8 cellular contexts compared by ENCODE assay signal in the genomic region with DNA sequence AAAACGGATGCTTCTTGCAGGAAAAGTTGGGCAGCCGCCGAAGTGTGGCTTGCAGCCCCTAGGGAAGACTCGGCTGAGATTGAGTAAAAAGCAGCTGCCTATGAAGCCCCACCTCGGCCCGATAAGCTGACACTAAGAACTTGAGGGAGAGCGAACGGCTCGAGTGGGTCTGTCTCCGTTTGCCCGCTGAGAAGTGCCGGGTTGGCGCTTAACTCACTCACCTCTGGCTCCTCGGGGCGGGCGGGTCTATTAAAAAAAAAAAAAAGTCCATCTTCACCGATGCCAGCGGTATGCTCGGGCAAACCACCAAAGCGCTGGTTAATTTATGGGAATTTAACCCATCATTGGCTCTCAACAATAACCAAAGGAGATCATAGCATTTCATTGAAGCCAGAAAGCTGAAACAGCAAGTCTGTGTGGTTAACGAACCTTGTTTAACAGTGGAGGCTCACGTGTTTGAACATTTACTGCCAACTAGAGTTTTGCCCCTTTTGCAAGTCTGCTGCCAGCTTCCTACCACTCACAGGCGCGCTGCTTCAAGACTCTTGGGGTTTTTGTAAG. TPM values are rescaled to one million over a fixed set of nuclear protein-coding genes. Genes with fewer than 3 reads are reported as not detected.
DNase-seq lines count a peak whose midpoint lies in the region; ATAC-seq and TF ChIP-seq lines count a peak whose summit lies in the region.

No MANE protein-coding gene starts in this region.

- TF ChIP-seq EP300 in ovary (IDR thresholded peaks at IDR 0.05): no peak

- 0 to 1% (median 1%) methylated on average over 23 to 24 of the region's 24 CpGs for WGBS in ovary, 3 donors

- no peak for TF ChIP-seq CTCF in AG04450 (IDR thresholded peaks at IDR 0.05; ENCODE audit: low read depth, low read length)
- TF ChIP-seq CTCF in Peyer's patch (IDR thresholded peaks at IDR 0.05): no peak
- no peak for TF ChIP-seq CTCF in ovary (IDR thresholded peaks at IDR 0.05)

- H3K36me3 Mint-ChIP-seq in activated naive CD4-positive, alpha-beta T cell treated with anti-CD3 and anti-CD28 coated beads, Interleukin-2, amount 10 ng/mL, durations not matched to agents 7 days and 5 days: peaks cover 4% of the 10 kb centered on the region

- H3K27me3 Mint-ChIP-seq in activated naive CD4-positive, alpha-beta T cell treated with anti-CD3 and anti-CD28 coated beads, Interleukin-2, amount 10 ng/mL, durations not matched to agents 7 days and 5 days: peaks cover 4% of the 10 kb centered on the region

- H3K27ac ChIP-seq in AG04450 (ENCODE audit: low read depth, low read length) (peak overlapping the region; percentile 49), Peyer's patch (peak overlapping the region; percentile 96 to 98 (median 97)), ovary (peak overlapping the region in 1 of 2 donors; percentile 72)

- peaks cover 48% of the 10 kb centered on the region for H3K4me1 Mint-ChIP-seq in activated naive CD4-positive, alpha-beta T cell treated with anti-CD3 and anti-CD28 coated beads, Interleukin-2, amount 10 ng/mL, durations not matched to agents 7 days and 5 days

- CTCF ChIA-PET in AG04450 (lab: Charles Lee): interaction anchor here (0.6 to 4.4 kb wide), 4 partner anchors 25 to 99 kb away, joined by 3 to 26 read pairs (median 4); no protein-coding TSS in a partner anchor
- CTCF ChIA-PET in activated naive CD4-positive, alpha-beta T cell treated with anti-CD3 and anti-CD28 coated beads, Interleukin-2, amount 10 ng/mL, durations not matched to agents 7 days and 5 days (lab: Charles Lee): interaction anchor here (1.3 to 2.0 kb wide), 3 partner anchors 22 to 98 kb away, joined by 3 to 9 read pairs (median 7); no protein-coding TSS in a partner anchor

- no peaks in the 10 kb centered on the region for H3K9me3 ChIP-seq in AG04450 (ENCODE audit: control insufficient read depth, insufficient read depth, low read length)
- H3K9me3 ChIP-seq in Peyer's patch: no peaks in the 10 kb centered on the region
- H3K9me3 ChIP-seq in ovary: no peaks in the 10 kb centered on the region

- POLR2A ChIA-PET in AG04450 (lab: Yijun Ruan, JAX): interaction anchor here (0.6 to 1.8 kb wide), 8 partner anchors 8 to 100 kb away, joined by 3 to 12 read pairs (median 4); no protein-coding TSS in a partner anchor

- peak overlapping the region; percentile 82 for H3K4me3 Mint-ChIP-seq in activated naive CD4-positive, alpha-beta T cell treated with anti-CD3 and anti-CD28 coated beads, Interleukin-2, amount 10 ng/mL, durations not matched to agents 7 days and 5 days

- no peaks in the 10 kb centered on the region for H3K9me3 Mint-ChIP-seq in activated naive CD4-positive, alpha-beta T cell treated with anti-CD3 and anti-CD28 coated beads, Interleukin-2, amount 10 ng/mL, durations not matched to agents 7 days and 5 days

- H3K27ac Mint-ChIP-seq in activated naive CD4-positive, alpha-beta T cell treated with anti-CD3 and anti-CD28 coated beads, Interleukin-2, amount 10 ng/mL, durations not matched to agents 7 days and 5 days: peak overlapping the region; percentile 86

- intact Hi-C loops in Right ventricle myocardium superior (cut with DNase I) (no loop called here), ovary (cut with DNase I) (loop anchor here in 1 of 4 donors (2.0 kb wide), 1 partner anchor 15 kb away; no protein-coding TSS in a partner anchor)

- peak; percentile 5 for ATAC-seq in GM21576 (IDR thresholded peaks at IDR 0.05; ENCODE audit: unreplicated experiment)
- peak; percentile 47 for ATAC-seq in Right ventricle myocardium superior (ENCODE audit: poor library complexity)
- no peak for ATAC-seq in HG03432 (IDR thresholded peaks at IDR 0.05; ENCODE audit: unreplicated experiment)
- ATAC-seq in GM19035 (IDR thresholded peaks at IDR 0.05; ENCODE audit: unreplicated experiment): no peak

- peaks cover 0 to 25% (median 6%) of the 10 kb centered on the region in 4 donors for H3K4me1 ChIP-seq in Peyer's patch
- H3K4me1 ChIP-seq in ovary (ENCODE audit: insufficient read depth): peaks cover 8% of the 10 kb centered on the region

- H3K27me3 ChIP-seq in AG04450 (ENCODE audit: control insufficient read depth, insufficient read depth, low read length): no peaks in the 10 kb centered on the region
- H3K27me3 ChIP-seq in Peyer's patch: no peaks in the 10 kb centered on the region
- H3K27me3 ChIP-seq in ovary: no peaks in the 10 kb centered on the region

- H3K36me3 ChIP-seq in Peyer's patch: no peaks in the 10 kb centered on the region
- no peaks in the 10 kb centered on the region for H3K36me3 ChIP-seq in ovary

- TF ChIP-seq POLR2A in Peyer's patch (IDR thresholded peaks at IDR 0.05): peak in 1 of 2 donors; percentile 36
- no peak for TF ChIP-seq POLR2A in ovary (IDR thresholded peaks at IDR 0.05)

- peak overlapping the region; percentile 77 for H3K4me3 ChIP-seq in AG04450 (ENCODE audit: low read depth, low read length)
- peak overlapping the region; percentile 76 to 93 (median 82) for H3K4me3 ChIP-seq in Peyer's patch
- peak overlapping the region; percentile 93 for H3K4me3 ChIP-seq in ovary

- DNase-seq in AG04450 (ENCODE audit: low read depth, low spot score): no peak
- DNase-seq in Peyer's patch: peak in 2 of 3 donors; percentile 43 to 71
- peak; percentile 50 for DNase-seq in activated naive CD4-positive, alpha-beta T cell treated with anti-CD3 and anti-CD28 coated beads, Interleukin-2, amount 10 ng/mL, durations not matched to agents 7 days and 5 days
- peak; percentile 71 for DNase-seq in Right ventricle myocardium superior
- DNase-seq in ovary: peak in 2 of 5 donors; percentile 40 to 45

RNA-seq across cellular contexts. Expression of gene SNTB2, which starts 1.0 kb away (rescaled TPM):
- polyA plus RNA-seq in AG04450 (2011; rRNA removed) (62.6 and 72.0 TPM in 2 replicates), ovary (10 to 100 TPM in 1 of 2 donors, 1 to 10 TPM in 1; 9.4 to 21.2 TPM)
- polyA minus RNA-seq in AG04450 (2011; rRNA and poly(A)+ RNA removed): 147 and 149 TPM in 2 replicates
- total RNA-seq in Peyer's patch (100 to 1,000 TPM in 1 of 4 donors, 10 to 100 TPM in 3; 14.5 to 140 (median 28.7) TPM), Right ventricle myocardium superior (12.3 TPM), ovary (10 to 100 TPM; 15.1 to 51.8 (median 38.4) TPM)

RNA-seq across cellular contexts. Expression of gene UTP4, which starts 55.5 kb away (rescaled TPM):
- polyA plus RNA-seq in AG04450 (2011; rRNA removed) (54.2 and 54.3 TPM in 2 replicates), ovary (10 to 100 TPM; 19.7 to 48.9 TPM)
- 69.9 and 104 TPM in 2 replicates for polyA minus RNA-seq in AG04450 (2011; rRNA and poly(A)+ RNA removed)
- total RNA-seq in Peyer's patch (10 to 100 TPM in 3 of 4 donors, 1 to 10 TPM in 1; 8.9 to 19.4 (median 13.1) TPM), Right ventricle myocardium superior (24.1 TPM), ovary (10 to 100 TPM; 13.8 to 52.4 (median 40.2) TPM)

RNA-seq across cellular contexts. Expression of gene CHTF8, which starts 55.6 kb away (rescaled TPM):
- polyA plus RNA-seq in AG04450 (2011; rRNA removed) (84.8 and 112 TPM in 2 replicates), ovary (100 to 1,000 TPM in 1 of 2 donors, 10 to 100 TPM in 1; 47.9 to 130 TPM)
- polyA minus RNA-seq in AG04450 (2011; rRNA and poly(A)+ RNA removed): 126 and 158 TPM in 2 replicates
- total RNA-seq in Peyer's patch (10 to 100 TPM; 53.9 to 68.7 (median 60.2) TPM), Right ventricle myocardium superior (52.5 TPM), ovary (10 to 100 TPM; 56.9 to 89.1 (median 82.6) TPM)

Comparison
In these comparisons a context has a peak if more than half of its experiments do, and no peak if none do; other contexts are left out.
1. ATAC-seq: peak in GM21576 (single experiment) and Right ventricle myocardium superior (single experiment); none in HG03432 (single experiment) and GM19035 (single experiment).
2. Peak in every context shown above with its lines, with median percentiles within 50 percentile points of each other: H3K4me3 ChIP-seq.